20 cellular contexts compared by ENCODE assay signal in the genomic region with DNA sequence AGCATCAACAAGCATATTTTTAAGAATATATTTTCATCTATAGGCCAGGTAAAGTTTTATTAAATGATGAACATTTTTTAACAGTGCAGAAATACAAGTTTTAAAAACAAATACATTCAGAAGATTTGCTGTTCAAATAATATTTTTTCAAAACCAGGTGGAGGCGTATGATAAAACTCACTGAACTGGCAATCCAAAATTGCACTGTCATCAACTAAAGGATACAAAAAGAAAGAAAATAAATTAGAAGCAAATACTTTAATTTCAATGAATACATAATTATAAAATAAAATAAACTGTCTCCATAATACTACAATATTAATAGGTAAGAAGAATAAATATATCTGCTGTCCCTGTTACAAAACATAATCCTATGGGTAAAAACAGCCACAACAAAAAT. TPM values are rescaled to one million over a fixed set of nuclear protein-coding genes. Genes with fewer than 3 reads are reported as not detected.
DNase-seq lines count a peak whose midpoint lies in the region; ATAC-seq, FAIRE-seq and TF ChIP-seq lines count a peak whose summit lies in the region.
"Had no signal": no experiment of that assay in that cellular context is flagged by ENCODE, and none has a peak within 500 bp of the region (broad histone marks: within the 10 kb centered on the region; RNA-seq: fewer than 3 reads in every experiment).

No MANE protein-coding gene starts in this region.

- no peak for TF ChIP-seq RAD21 in A549 (conservative IDR thresholded peaks at IDR 0.05 in 1 of 2, IDR thresholded peaks at IDR 0.05 in 1 of 2)

- H3K9ac ChIP-seq in kidney (ENCODE audit: low read length in 2 of 2) = no peak overlapping the region
- H3K9ac ChIP-seq: BLaER1 treated with 17β-estradiol and CSF1 and Interleukin-3, amounts not matched to agents 10 nM and 100 nM; GM23248 had no signal

- H3K4me2 ChIP-seq in A549 = no peak overlapping the region
- H3K4me2 ChIP-seq: BLaER1 treated with 17β-estradiol and CSF1 and Interleukin-3, amounts not matched to agents 10 nM and 100 nM had no signal

- TF ChIP-seq CTCF in A549 (IDR thresholded peaks at IDR 0.05) = no peak
- TF ChIP-seq CTCF in kidney (IDR thresholded peaks at IDR 0.05; ENCODE audit: borderline replicate concordance, extremely low read depth, insufficient read depth) = no peak
- TF ChIP-seq CTCF in D721Med (IDR thresholded peaks at IDR 0.05; ENCODE audit: insufficient read depth, missing control alignments) = no peak

- no peak for ATAC-seq in A549

- no peaks in the 10 kb centered on the region for H3K36me3 ChIP-seq in kidney (ENCODE audit: control insufficient read depth in 1 of 2, insufficient read depth in 2 of 2, low read length in 2 of 2)

- DNase-seq in A549 (ENCODE audit: low read depth in 1 of 2, low spot score in 1 of 2) = no peak
- DNase-seq in kidney = no peak
- DNase-seq in D721Med (ENCODE audit: insufficient read length, low spot score) = no peak
- DNase-seq in cortex of kidney (lab: John Stamatoyannopoulos, UW) = no peak
- DNase-seq: ACHN; AML-193; BE2C; CD4-positive, alpha-beta T cell; CD8-positive, alpha-beta memory T cell; DMS153; DND-41; GM23248; H7; HCEC 1CT had no signal

- no peak for TF ChIP-seq EP300 in A549 (IDR thresholded peaks at IDR 0.05)

- WGBS in A549 (ENCODE audit: missing lambda C conversion rate) = 97% methylated on average over 1 of the region's 1 CpG

- FAIRE-seq in A204.1 (lab: Jason Lieb, UNC) (peak; percentile 19), A549 (lab: Jason Lieb, UNC) (no peak), colon (lab: Jason Lieb, UNC) (peak; percentile 5), kidney (lab: Jason Lieb, UNC) (peak; percentile 39), D721Med (lab: Jason Lieb, UNC) (no peak)
- FAIRE-seq: GM12892, GM19239, H1 had no signal

- no peaks in the 10 kb centered on the region for H3K9me3 ChIP-seq in A549
- no peaks in the 10 kb centered on the region for H3K9me3 ChIP-seq in kidney (ENCODE audit: control insufficient read depth in 1 of 2, low read length in 2 of 2)
- H3K9me3 ChIP-seq: BE2C had no signal

- H3K4me1 ChIP-seq in A549 (peaks cover 8% of the 10 kb centered on the region; the same call in 2 of the 3 replicates), kidney (ENCODE audit: control insufficient read depth in 1 of 2, insufficient read depth in 1 of 2, low read depth in 1 of 2, low read length in 2 of 2) (no peaks in the 10 kb centered on the region)
- H3K4me1 ChIP-seq: BLaER1 treated with 17β-estradiol and CSF1 and Interleukin-3, amounts not matched to agents 10 nM and 100 nM had no signal

- intact Hi-C loops in kidney (cut with DNase I) = no loop called here

- no peak overlapping the region for H3K27ac ChIP-seq in A549
- H3K27ac ChIP-seq in kidney (ENCODE audit: low read depth in 2 of 2, low read length in 2 of 2) = no peak overlapping the region
- H3K27ac ChIP-seq: BLaER1 treated with 17β-estradiol and CSF1 and Interleukin-3, amounts not matched to agents 10 nM and 100 nM; GM23248 had no signal

- POLR2A ChIA-PET in A549 (lab: Yijun Ruan, JAX) = no interaction called here

- CTCF ChIA-PET in A549 (lab: Yijun Ruan, JAX) = no interaction called here

- TF ChIP-seq POLR2A in A549 (IDR thresholded peaks at IDR 0.05; ENCODE audit: low read length) = no peak

- no peak overlapping the region for H3K4me3 ChIP-seq in A549
- no peak overlapping the region for H3K4me3 ChIP-seq in kidney (ENCODE audit: low read length in 2 of 2)
- H3K4me3 ChIP-seq: BLaER1 treated with 17β-estradiol and CSF1 and Interleukin-3, amounts not matched to agents 10 nM and 100 nM; GM23248 had no signal

TF ChIP-seq in A549, 52 proteins besides CTCF, POLR2A, EP300 and RAD21:
- TF ChIP-seq, protein P1, sequence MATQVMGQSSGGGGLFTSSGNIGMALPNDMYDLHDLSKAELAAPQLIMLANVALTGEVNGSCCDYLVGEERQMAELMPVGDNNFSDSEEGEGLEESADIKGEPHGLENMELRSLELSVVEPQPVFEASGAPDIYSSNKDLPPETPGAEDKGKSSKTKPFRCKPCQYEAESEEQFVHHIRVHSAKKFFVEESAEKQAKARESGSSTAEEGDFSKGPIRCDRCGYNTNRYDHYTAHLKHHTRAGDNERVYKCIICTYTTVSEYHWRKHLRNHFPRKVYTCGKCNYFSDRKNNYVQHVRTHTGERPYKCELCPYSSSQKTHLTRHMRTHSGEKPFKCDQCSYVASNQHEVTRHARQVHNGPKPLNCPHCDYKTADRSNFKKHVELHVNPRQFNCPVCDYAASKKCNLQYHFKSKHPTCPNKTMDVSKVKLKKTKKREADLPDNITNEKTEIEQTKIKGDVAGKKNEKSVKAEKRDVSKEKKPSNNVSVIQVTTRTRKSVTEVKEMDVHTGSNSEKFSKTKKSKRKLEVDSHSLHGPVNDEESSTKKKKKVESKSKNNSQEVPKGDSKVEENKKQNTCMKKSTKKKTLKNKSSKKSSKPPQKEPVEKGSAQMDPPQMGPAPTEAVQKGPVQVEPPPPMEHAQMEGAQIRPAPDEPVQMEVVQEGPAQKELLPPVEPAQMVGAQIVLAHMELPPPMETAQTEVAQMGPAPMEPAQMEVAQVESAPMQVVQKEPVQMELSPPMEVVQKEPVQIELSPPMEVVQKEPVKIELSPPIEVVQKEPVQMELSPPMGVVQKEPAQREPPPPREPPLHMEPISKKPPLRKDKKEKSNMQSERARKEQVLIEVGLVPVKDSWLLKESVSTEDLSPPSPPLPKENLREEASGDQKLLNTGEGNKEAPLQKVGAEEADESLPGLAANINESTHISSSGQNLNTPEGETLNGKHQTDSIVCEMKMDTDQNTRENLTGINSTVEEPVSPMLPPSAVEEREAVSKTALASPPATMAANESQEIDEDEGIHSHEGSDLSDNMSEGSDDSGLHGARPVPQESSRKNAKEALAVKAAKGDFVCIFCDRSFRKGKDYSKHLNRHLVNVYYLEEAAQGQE (IDR thresholded peaks at IDR 0.05) = no peak
- TF ChIP-seq MAFK (IDR thresholded peaks at IDR 0.05; ENCODE audit: partially characterized antibody) = peak; percentile 52
- TF ChIP-seq GATA3 (IDR thresholded peaks at IDR 0.05; ENCODE audit: borderline replicate concordance) = no peak

RNA-seq across cellular contexts. Expression of gene SPRYD7, which starts 21.2 kb away (rescaled TPM):
- 9.0 and 11.6 TPM in 2 replicates for polyA plus RNA-seq in A549 (2011; rRNA removed)
- 7.2 and 15.4 TPM in 2 replicates for polyA plus RNA-seq in A549 (2012; cell fraction: cytosol; rRNA removed)
- 2.5 and 2.7 TPM in 2 replicates for polyA plus RNA-seq in A549 (2012; cell fraction: nucleus; rRNA removed)
- polyA plus RNA-seq in A549 (2017; fragmentation: RNase III; extraction: RNeasy Plus Mini Kit Qiagen cat#74134 plus additional on column Dnase treatment) = 12.3 to 14.4 TPM (median 13.6 TPM) in 3 replicates
- 2.3 and 2.5 TPM in 2 replicates for polyA minus RNA-seq in A549 (2011; rRNA and poly(A)+ RNA removed)
- 6.6 TPM for total RNA-seq in kidney
- polyA plus RNA-seq in kidney (ENCODE audit: insufficient read depth, low read depth, low replicate concordance) = 12.1 TPM
